Comparison of ENCODE assay signal across 8 cellular contexts in the genomic region with DNA sequence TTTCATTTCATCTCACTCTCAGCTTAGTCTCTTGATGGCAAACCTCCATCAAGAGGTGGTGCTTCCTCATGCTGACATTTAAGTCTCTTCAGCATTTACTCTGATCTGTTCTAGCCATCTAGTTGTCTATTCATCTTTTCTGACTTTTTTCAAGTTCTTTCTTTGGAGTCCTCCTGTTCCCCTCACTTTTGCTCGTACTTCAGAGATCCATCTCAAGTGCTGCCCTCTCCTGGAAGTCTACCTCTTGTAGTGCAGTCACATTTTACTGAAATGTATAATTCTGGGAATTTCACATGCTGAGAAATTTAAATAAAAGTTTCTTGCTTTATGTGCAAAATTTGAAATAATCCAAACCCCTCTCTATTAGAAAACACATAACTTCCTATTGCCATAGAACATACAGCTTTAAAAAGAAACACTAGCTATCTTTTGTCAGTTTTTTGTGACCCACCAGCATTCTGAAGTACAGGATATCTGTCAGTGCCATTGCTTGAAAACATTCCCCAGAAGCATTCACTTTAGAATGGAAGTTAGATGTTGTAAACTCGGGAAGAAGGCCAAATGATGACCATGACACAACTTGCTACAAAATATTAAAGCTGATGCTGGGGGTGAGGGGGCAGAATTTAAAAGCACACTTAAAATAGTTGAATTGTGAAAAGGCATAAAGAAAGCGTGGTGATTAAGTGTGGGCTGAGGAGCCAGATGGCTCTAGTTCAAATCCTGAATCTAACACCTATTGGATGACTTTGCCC. TPM values are rescaled to one million over a fixed set of nuclear protein-coding genes. Genes with fewer than 3 reads are reported as not detected.
DNase-seq lines count a peak whose midpoint lies in the region; ATAC-seq and TF ChIP-seq lines count a peak whose summit lies in the region.

No MANE protein-coding gene starts in this region.

- no peaks in the 10 kb centered on the region for H3K27me3 Mint-ChIP-seq in stimulated activated naive B cell treated with anti-CD40 and anti-IgM and Interleukin-4, amounts not matched to agents 10 μg/mL and 1 μg/mL and 100 μg/mL, for 72 hours

- peak overlapping the region; percentile 7 for H3K27ac Mint-ChIP-seq in stimulated activated naive B cell treated with anti-CD40 and anti-IgM and Interleukin-4, amounts not matched to agents 10 μg/mL and 1 μg/mL and 100 μg/mL, for 72 hours

- POLR2A ChIA-PET in RWPE1 (lab: Yijun Ruan, JAX; ENCODE audit: low non-redundant PET): no interaction called here

- no peak overlapping the region for H3K4me3 ChIP-seq in heart right ventricle
- no peak overlapping the region for H3K4me3 ChIP-seq in epithelial cell of proximal tubule (ENCODE audit: low read depth, low read length)

- H3K4me1 ChIP-seq in heart right ventricle: peaks cover 3 to 75% (median 53%) of the 10 kb centered on the region in 9 donors

- H3K36me3 ChIP-seq in heart right ventricle: no peaks in the 10 kb centered on the region

- intact Hi-C loops in heart right ventricle (cut with DNase I): loop anchor here in 1 of 10 donors (10.0 kb wide), 1 partner anchor 72 kb away; a partner anchor contains a TSS
- intact Hi-C loops in Right ventricle myocardium superior (cut with DNase I): no loop called here

- peaks cover 0 to 6% of the 10 kb centered on the region in 2 donors for H3K9me3 Mint-ChIP-seq in stimulated activated naive B cell treated with anti-CD40 and anti-IgM and Interleukin-4, amounts not matched to agents 10 μg/mL and 1 μg/mL and 100 μg/mL, for 72 hours

- H3K27me3 ChIP-seq in heart right ventricle: no peaks in the 10 kb centered on the region

- H3K4me3 Mint-ChIP-seq in stimulated activated naive B cell treated with anti-CD40 and anti-IgM and Interleukin-4, amounts not matched to agents 10 μg/mL and 1 μg/mL and 100 μg/mL, for 72 hours: no peak overlapping the region

- CTCF ChIA-PET in RWPE1 (lab: Yijun Ruan, JAX): interaction anchor here (0.7 to 1.4 kb wide), 3 partner anchors 8 to 99 kb away, joined by 3 read pairs; no protein-coding TSS in a partner anchor

- no peaks in the 10 kb centered on the region for H3K9me3 ChIP-seq in heart right ventricle

- no peak for DNase-seq in heart right ventricle
- no peak for DNase-seq in Right ventricle myocardium superior
- DNase-seq in NCI-H2227 treated with DMSO at 0.1 percent for 48 hours (lab: John Stamatoyannopoulos, UW): peak; percentile 17
- DNase-seq in epithelial cell of proximal tubule (ENCODE audit: low read depth): no peak
- no peak for DNase-seq in stimulated activated naive B cell treated with anti-CD40 and anti-IgM and Interleukin-4, amounts not matched to agents 10 μg/mL and 1 μg/mL and 100 μg/mL, for 72 hours
- DNase-seq in RWPE1 (ENCODE audit: low spot score): no peak
- DNase-seq in midbrain (lab: John Stamatoyannopoulos, UW): no peak

- peaks cover 8 to 17% of the 10 kb centered on the region in 2 donors for H3K36me3 Mint-ChIP-seq in stimulated activated naive B cell treated with anti-CD40 and anti-IgM and Interleukin-4, amounts not matched to agents 10 μg/mL and 1 μg/mL and 100 μg/mL, for 72 hours

- WGBS in heart right ventricle, 2 donors: 47 to 48% methylated on average over 3 of the region's 3 CpGs

- ATAC-seq in heart right ventricle (no peak), Right ventricle myocardium superior (ENCODE audit: poor library complexity) (no peak), HG02759 (IDR thresholded peaks at IDR 0.05; ENCODE audit: unreplicated experiment) (no peak)
- peak; percentile 17 for ATAC-seq in stimulated activated naive B cell treated with anti-CD40 and anti-IgM and Interleukin-4, amounts not matched to agents 10 μg/mL and 1 μg/mL and 100 μg/mL, for 72 hours (replicated peaks)

- peaks cover 48 to 69% of the 10 kb centered on the region in 2 donors for H3K4me1 Mint-ChIP-seq in stimulated activated naive B cell treated with anti-CD40 and anti-IgM and Interleukin-4, amounts not matched to agents 10 μg/mL and 1 μg/mL and 100 μg/mL, for 72 hours

- TF ChIP-seq CTCF in heart right ventricle (IDR thresholded peaks at IDR 0.05): peak in 6 of 9 donors; percentile 10 to 45 (median 39)
- peak; percentile 70 for TF ChIP-seq CTCF in epithelial cell of proximal tubule (conservative IDR thresholded peaks at IDR 0.05; ENCODE audit: low read depth, low read length)
- TF ChIP-seq CTCF in RWPE1 (conservative IDR thresholded peaks at IDR 0.05; ENCODE audit: low read depth): no peak; the same call in 1 of the 2 replicates

- H3K27ac ChIP-seq in heart right ventricle (no peak overlapping the region), RWPE1 (no peak overlapping the region)

RNA-seq across cellular contexts. Expression of a gene that starts 21.9 kb away (rescaled TPM):
- total RNA-seq in heart right ventricle (10 to 100 TPM; 10.2 to 17.3 (median 12.6) TPM), Right ventricle myocardium superior (11.7 TPM), epithelial cell of proximal tubule (6.7 and 12.1 TPM in 2 replicates)
- polyA plus RNA-seq in heart right ventricle: 1 to 10 TPM; 3.8 to 4.0 TPM

Comparison
In these comparisons a context has a peak if more than half of its experiments do, and no peak if none do; other contexts are left out.
1. ATAC-seq: peak in stimulated activated naive B cell treated with anti-CD40 and anti-IgM and Interleukin-4, amounts not matched to agents 10 μg/mL and 1 μg/mL and 100 μg/mL, for 72 hours (2 of 2); none in heart right ventricle (0 of 8), Right ventricle myocardium superior (single experiment) and HG02759 (single experiment).